ENCODE assay signal across 34 cellular contexts in the genomic region with DNA sequence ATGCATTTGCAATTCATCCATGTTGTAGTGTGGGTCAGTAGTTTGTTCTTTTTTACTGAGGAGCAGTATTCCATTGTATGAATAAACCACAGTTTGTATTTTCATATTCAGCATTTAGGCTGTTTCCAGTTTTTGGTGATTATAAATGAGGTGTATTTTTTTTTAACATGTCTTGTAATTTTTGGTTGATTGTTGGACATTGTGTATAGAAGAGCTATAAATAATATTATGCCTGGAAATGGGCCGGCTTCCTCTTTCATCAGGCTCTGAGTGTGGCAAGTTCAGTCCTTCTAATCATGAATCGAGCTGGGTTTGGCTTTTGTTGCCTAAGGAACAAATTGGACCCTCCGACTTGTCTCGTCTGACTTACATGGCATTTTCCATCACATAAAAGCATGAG.
"Had no signal": no experiment of that assay in that cellular context is flagged by ENCODE, and none has a peak within 500 bp of the region (broad histone marks: within the 10 kb centered on the region; RNA-seq: fewer than 3 reads in every experiment).

No MANE protein-coding gene starts in this region.

- H3K36me3 ChIP-seq: MG63 had no signal

- H3K4me3 ChIP-seq: MG63 had no signal

- H3K9me3 ChIP-seq: MG63 had no signal

- DNase-seq: Karpas-422, Kasumi-1, MG63, MM.1S, MV-4-11, NCI-H1048, NCI-H1092, NCI-H1092 treated with DMSO at 0.1 percent for 48 hours, NCI-H1105, NCI-H1105 treated with DMSO at 0.1 percent for 48 hours, NCI-H1417, NCI-H1417 treated with DMSO at 0.1 percent for 48 hours, NCI-H1436, NCI-H1436 treated with DMSO at 0.1 percent for 48 hours, NCI-H146, NCI-H1694, NCI-H1694 treated with DMSO at 0.1 percent for 48 hours, NCI-H187, NCI-H187 treated with DMSO at 0.1 percent for 48 hours, NCI-H1930, NCI-H2029, NCI-H2029 treated with DMSO at 0.1 percent for 48 hours, NCI-H2081, NCI-H2081 treated with DMSO at 0.1 percent for 48 hours, NCI-H2107, NCI-H2171, NCI-H2171 treated with DMSO at 0.1 percent for 48 hours, NCI-H2227 treated with DMSO at 0.1 percent for 48 hours, NCI-H226, NCI-H345, NCI-H446, NCI-H446 treated with DMSO at 0.1 percent for 48 hours, NCI-H510A, NCI-H510A treated with DMSO at 0.1 percent for 48 hours had no signal
